22 cellular contexts compared by ENCODE assay signal in genomic region chr9:72704688-72705375, GRCh38.
A peak's percentile ranks its signal among the peaks of the same experiment; 100 is the strongest.
DNase-seq lines count a peak whose midpoint lies in the region; ATAC-seq lines count a peak whose summit lies in the region.
"Had no signal": no experiment of that assay in that cellular context is flagged by ENCODE, and none has a peak within 500 bp of the region (broad histone marks: within the 10 kb centered on the region; RNA-seq: fewer than 3 reads in every experiment).

No MANE protein-coding gene starts in this region.

- DNase-seq in NOMO-1 treated with dmso at 0.1 percent for 144 hours (lab: John Stamatoyannopoulos, UW; ENCODE audit: unreplicated experiment) (no peak), NCI-H524 (lab: John Stamatoyannopoulos, UW) (no peak), GOT3 (lab: John Stamatoyannopoulos, UW) (no peak)
- DNase-seq in CD4-positive, alpha-beta memory T cell = no peak
- DNase-seq: CD4-positive, CD25-positive, alpha-beta regulatory T cell; H7; IMR-90; KG1; MM.1S; NCI-H2029; NCI-H2227 treated with DMSO at 0.1 percent for 48 hours; OCI-M1; SIG-M5; SK-N-SH; SW 1271; T1000 had no signal

- no peaks in the 10 kb centered on the region for H3K27me3 ChIP-seq in CD4-positive, alpha-beta memory T cell (ENCODE audit: insufficient read depth, low read length)
- H3K27me3 ChIP-seq: BLaER1 had no signal

- H3K4me3 ChIP-seq in CD4-positive, alpha-beta memory T cell (ENCODE audit: low read length in 2 of 2) = no peak overlapping the region
- H3K4me3 ChIP-seq: BLaER1 had no signal

- intact Hi-C loops in CD4-positive, alpha-beta memory T cell (cut with micrococcal nuclease) = no loop called here

- no peak overlapping the region for H3K27ac ChIP-seq in CD4-positive, alpha-beta memory T cell (ENCODE audit: low read depth, low read length)
- H3K27ac ChIP-seq: BLaER1 had no signal

- CTCF ChIA-PET in CD4-positive, alpha-beta memory T cell (lab: Charles Lee; ENCODE audit: partially characterized antibody) = interaction anchor here (2.3 kb wide), 1 partner anchor 14 kb away, joined by 4 read pairs; no protein-coding TSS in a partner anchor

- H3K4me1 Mint-ChIP-seq in CD4-positive, alpha-beta memory T cell = no peaks in the 10 kb centered on the region
- H3K4me1 Mint-ChIP-seq: CD4-positive, CD25-positive, alpha-beta regulatory T cell had no signal

- no peak overlapping the region for H3K27ac Mint-ChIP-seq in CD4-positive, alpha-beta memory T cell
- H3K27ac Mint-ChIP-seq: CD4-positive, CD25-positive, alpha-beta regulatory T cell; T-helper 1 cell treated with Interleukin-12 subunit alpha and Interleukin-12 subunit beta and Interleukin-4 antibody, amounts not matched to agents 30 μg/mL and 1 μg/mL, for 36 hours had no signal

- peaks cover 0 to 2% of the 10 kb centered on the region in 2 donors for H3K27me3 Mint-ChIP-seq in CD4-positive, alpha-beta memory T cell
- H3K27me3 Mint-ChIP-seq: CD4-positive, CD25-positive, alpha-beta regulatory T cell had no signal

- H3K36me3 ChIP-seq in CD4-positive, alpha-beta memory T cell (ENCODE audit: insufficient read depth, low read length) = no peaks in the 10 kb centered on the region
- H3K36me3 ChIP-seq: BLaER1 had no signal

- no peaks in the 10 kb centered on the region for H3K36me3 Mint-ChIP-seq in CD4-positive, alpha-beta memory T cell
- H3K36me3 Mint-ChIP-seq: CD4-positive, CD25-positive, alpha-beta regulatory T cell had no signal

- H3K4me1 ChIP-seq in CD4-positive, alpha-beta memory T cell (ENCODE audit: insufficient read depth, low read length) = no peaks in the 10 kb centered on the region
- H3K4me1 ChIP-seq: BLaER1 had no signal

- no peak overlapping the region for H3K4me3 Mint-ChIP-seq in CD4-positive, alpha-beta memory T cell
- H3K4me3 Mint-ChIP-seq: CD4-positive, CD25-positive, alpha-beta regulatory T cell; T-helper 1 cell treated with Interleukin-12 subunit alpha and Interleukin-12 subunit beta and Interleukin-4 antibody, amounts not matched to agents 30 μg/mL and 1 μg/mL, for 36 hours had no signal

- ATAC-seq in GM18511 (IDR thresholded peaks at IDR 0.05; ENCODE audit: unreplicated experiment) = peak; percentile 62
- ATAC-seq in GM19351 (IDR thresholded peaks at IDR 0.05; ENCODE audit: unreplicated experiment) = peak; percentile 70
- ATAC-seq in HG02798 (IDR thresholded peaks at IDR 0.05; ENCODE audit: poor library complexity, unreplicated experiment) = peak; percentile 45
- ATAC-seq in HG03432 (IDR thresholded peaks at IDR 0.05; ENCODE audit: unreplicated experiment) = peak; percentile 66

- POLR2A ChIA-PET in CD4-positive, alpha-beta memory T cell (lab: Charles Lee; ENCODE audit: partially characterized antibody) = no interaction called here

- peaks cover 0 to 3% (median 0%) of the 10 kb centered on the region in 8 donors for H3K9me3 Mint-ChIP-seq in CD4-positive, alpha-beta memory T cell
- H3K9me3 Mint-ChIP-seq: T-helper 1 cell treated with Interleukin-12 subunit alpha and Interleukin-12 subunit beta and Interleukin-4 antibody, amounts not matched to agents 30 μg/mL and 1 μg/mL, for 36 hours had no signal

- no peaks in the 10 kb centered on the region for H3K9me3 ChIP-seq in CD4-positive, alpha-beta memory T cell (ENCODE audit: control insufficient read depth in 1 of 2, low read length in 2 of 2)
- H3K9me3 ChIP-seq: BLaER1, SK-N-SH had no signal
